ENCODE assay signal across 34 cellular contexts in the genomic region with DNA sequence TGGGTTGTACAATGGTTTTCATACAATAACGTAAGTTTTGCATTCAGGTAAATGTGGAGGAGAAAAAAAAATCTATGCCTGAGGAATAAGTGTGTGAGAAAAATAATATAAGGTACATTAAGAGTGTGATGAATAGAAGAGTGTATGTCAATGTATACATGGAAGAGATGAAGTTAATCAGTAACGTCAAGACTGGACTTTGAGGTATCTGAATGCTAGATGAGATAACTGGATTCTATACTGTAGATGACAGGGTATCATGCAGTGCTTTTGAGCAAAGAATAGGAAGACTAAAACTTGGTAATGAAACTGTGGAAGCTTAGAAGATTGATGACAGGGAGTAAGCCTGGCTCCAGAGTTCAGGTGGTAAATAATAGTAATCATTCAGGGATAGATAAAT.
"Had no signal": no experiment of that assay in that cellular context is flagged by ENCODE, and none has a peak within 500 bp of the region (broad histone marks: within the 10 kb centered on the region; RNA-seq: fewer than 3 reads in every experiment).

No MANE protein-coding gene starts in this region.

- H3K36me3 ChIP-seq: MG63 had no signal

- H3K9me3 ChIP-seq: MG63 had no signal

- H3K27me3 ChIP-seq: MG63 had no signal

- H3K4me3 ChIP-seq: MG63 had no signal

- DNase-seq: Karpas-422, Kasumi-1, MG63, MV-4-11, NCI-H1048, NCI-H1092, NCI-H1092 treated with DMSO at 0.1 percent for 48 hours, NCI-H1105, NCI-H1105 treated with DMSO at 0.1 percent for 48 hours, NCI-H1417, NCI-H1417 treated with DMSO at 0.1 percent for 48 hours, NCI-H1436, NCI-H1436 treated with DMSO at 0.1 percent for 48 hours, NCI-H146, NCI-H1694, NCI-H1694 treated with DMSO at 0.1 percent for 48 hours, NCI-H187, NCI-H187 treated with DMSO at 0.1 percent for 48 hours, NCI-H1930, NCI-H2029, NCI-H2029 treated with DMSO at 0.1 percent for 48 hours, NCI-H2081, NCI-H2081 treated with DMSO at 0.1 percent for 48 hours, NCI-H2107, NCI-H2171, NCI-H2171 treated with DMSO at 0.1 percent for 48 hours, NCI-H2227 treated with DMSO at 0.1 percent for 48 hours, NCI-H226, NCI-H345, NCI-H446, NCI-H446 treated with DMSO at 0.1 percent for 48 hours, NCI-H510A, NCI-H510A treated with DMSO at 0.1 percent for 48 hours, NCI-H524 treated with DMSO at 0.1 percent for 48 hours had no signal
